9 cellular contexts compared by ENCODE assay signal in the genomic region with DNA sequence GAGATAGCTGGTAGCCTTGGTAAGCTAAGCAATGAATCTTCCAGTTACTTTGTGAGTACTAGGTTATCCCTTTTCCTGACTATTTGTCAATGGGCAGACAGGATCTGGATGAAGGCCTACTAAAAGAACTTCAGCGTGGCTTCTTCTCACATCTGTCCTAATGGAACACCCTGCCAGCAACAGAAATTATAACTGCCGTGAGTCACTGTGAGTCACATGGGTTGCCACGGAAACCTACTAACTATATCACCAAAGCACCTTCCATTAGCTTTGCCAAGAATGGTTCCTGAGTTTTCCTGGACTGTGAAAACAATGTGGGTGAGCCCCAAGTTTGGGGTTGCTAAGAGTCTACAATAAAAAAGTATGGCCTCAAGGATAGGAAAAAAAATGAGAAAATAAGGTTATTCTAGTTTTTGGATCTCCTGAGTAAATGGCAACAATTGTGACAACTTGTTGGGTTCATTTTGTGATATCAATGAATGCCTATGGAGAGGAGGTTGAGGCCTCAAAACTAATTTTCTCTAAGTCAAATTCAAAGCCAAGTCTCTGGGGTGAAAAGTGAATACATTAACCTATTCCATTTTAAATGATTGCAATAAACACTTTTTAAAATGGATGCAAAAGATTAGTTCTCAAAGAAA.
A peak's percentile ranks its signal among the peaks of the same experiment; 100 is the strongest.
DNase-seq lines count a peak whose midpoint lies in the region; ATAC-seq and TF ChIP-seq lines count a peak whose summit lies in the region.
"Had no signal": no experiment of that assay in that cellular context is flagged by ENCODE, and none has a peak within 500 bp of the region (broad histone marks: within the 10 kb centered on the region; RNA-seq: fewer than 3 reads in every experiment).

No MANE protein-coding gene starts in this region.

- no peak for TF ChIP-seq CTCF in endodermal cell (conservative IDR thresholded peaks at IDR 0.05)

- peaks cover 19% of the 10 kb centered on the region for H3K4me1 Mint-ChIP-seq in stimulated activated effector memory CD8-positive, alpha-beta T cell treated with anti-CD3 and anti-CD28 coated beads, Interleukin-12 subunit alpha, Interleukin-12 subunit beta, amount 100 ng/mL, for 72 hours
- peaks cover 5% of the 10 kb centered on the region for H3K4me1 Mint-ChIP-seq in endodermal cell

- DNase-seq in Caki2 (ENCODE audit: low read depth) (peak; percentile 83), NCI-H146 (lab: John Stamatoyannopoulos, UW) (peak; percentile 61), left colon (peak in 1 of 2 donors; percentile 32), endodermal cell (no peak), RPMI8226 (no peak)
- peak; percentile 27 for DNase-seq in activated naive CD8-positive, alpha-beta T cell treated with anti-CD3 and anti-CD28 coated beads, Interleukin-2, amount 50 U/mL, for 16 hours (ENCODE audit: low read depth, low spot score)
- no peak for DNase-seq in stimulated activated effector memory CD8-positive, alpha-beta T cell treated with anti-CD3 and anti-CD28 coated beads, Interleukin-12 subunit alpha, Interleukin-12 subunit beta, amount 100 ng/mL, for 72 hours (ENCODE audit: low spot score in 2 of 2)

- H3K4me3 ChIP-seq in endodermal cell (ENCODE audit: low read length), result no peak overlapping the region
- H3K4me3 ChIP-seq: ascending aorta had no signal

- no peaks in the 10 kb centered on the region for H3K9me3 Mint-ChIP-seq in stimulated activated effector memory CD8-positive, alpha-beta T cell treated with anti-CD3 and anti-CD28 coated beads, Interleukin-12 subunit alpha, Interleukin-12 subunit beta, amount 100 ng/mL, for 72 hours
- H3K9me3 Mint-ChIP-seq in endodermal cell, result no peaks in the 10 kb centered on the region

- no peaks in the 10 kb centered on the region for H3K36me3 ChIP-seq in endodermal cell (ENCODE audit: control insufficient read depth, insufficient read depth, low read length)
- H3K36me3 ChIP-seq: ascending aorta had no signal

- intact Hi-C loops in left colon (cut with DNase I, micrococcal nuclease), result no loop called here

- in situ Hi-C loops in Caki2 (cut with HindIII; ENCODE audit: low pct_unique_long_range_greater_than_20kb, low sequenced_read_pairs), result no loop called here

- 91% methylated on average over 3 of the region's 3 CpGs; no CpG with 5 or more reads in 1 of the 2 experiments for WGBS in endodermal cell (ENCODE audit: insufficient coverage in 1 of 2, insufficient read length in 1 of 2), 2 experiments

- ATAC-seq in left colon (peak; percentile 64), HG02588 (IDR thresholded peaks at IDR 0.05; ENCODE audit: unreplicated experiment) (no peak)
- peak; percentile 80 for ATAC-seq in stimulated activated effector memory CD8-positive, alpha-beta T cell treated with anti-CD3 and anti-CD28 coated beads, Interleukin-12 subunit alpha, Interleukin-12 subunit beta, amount 100 ng/mL, for 72 hours

- no peaks in the 10 kb centered on the region for H3K27me3 ChIP-seq in endodermal cell (ENCODE audit: control insufficient read depth, insufficient read depth, low read length, poor library complexity, severe bottlenecking)
- H3K27me3 ChIP-seq: ascending aorta had no signal

- H3K9me3 ChIP-seq in endodermal cell (ENCODE audit: control insufficient read depth, low read length), result no peaks in the 10 kb centered on the region
- H3K9me3 ChIP-seq: ascending aorta had no signal

- H3K36me3 Mint-ChIP-seq in stimulated activated effector memory CD8-positive, alpha-beta T cell treated with anti-CD3 and anti-CD28 coated beads, Interleukin-12 subunit alpha, Interleukin-12 subunit beta, amount 100 ng/mL, for 72 hours, result no peaks in the 10 kb centered on the region
- H3K36me3 Mint-ChIP-seq in endodermal cell (ENCODE audit: low read depth), result no peaks in the 10 kb centered on the region

- H3K4me3 Mint-ChIP-seq in stimulated activated effector memory CD8-positive, alpha-beta T cell treated with anti-CD3 and anti-CD28 coated beads, Interleukin-12 subunit alpha, Interleukin-12 subunit beta, amount 100 ng/mL, for 72 hours, result no peak overlapping the region
- H3K4me3 Mint-ChIP-seq in endodermal cell, result no peak overlapping the region

- H3K9ac ChIP-seq in endodermal cell (ENCODE audit: extremely low read depth, low read length, poor library complexity, severe bottlenecking), result no peak overlapping the region

- no peak overlapping the region for H3K27ac ChIP-seq in endodermal cell (ENCODE audit: low read depth, low read length)

- H3K4me1 ChIP-seq in endodermal cell (ENCODE audit: control insufficient read depth, insufficient read depth, low read length), result no peaks in the 10 kb centered on the region
- H3K4me1 ChIP-seq: ascending aorta had no signal

- H3K27me3 Mint-ChIP-seq in endodermal cell (ENCODE audit: insufficient read depth), result no peaks in the 10 kb centered on the region

- H3K27ac Mint-ChIP-seq in stimulated activated effector memory CD8-positive, alpha-beta T cell treated with anti-CD3 and anti-CD28 coated beads, Interleukin-12 subunit alpha, Interleukin-12 subunit beta, amount 100 ng/mL, for 72 hours, result peak overlapping the region; percentile 79
- H3K27ac Mint-ChIP-seq in endodermal cell, result no peak overlapping the region

Comparison
In these comparisons a context has a peak if more than half of its experiments do, and no peak if none do; other contexts are left out.
1. DNase-seq: peak in Caki2 (single experiment), NCI-H146 (single experiment) and activated naive CD8-positive, alpha-beta T cell treated with anti-CD3 and anti-CD28 coated beads, Interleukin-2, amount 50 U/mL, for 16 hours (single experiment); none in stimulated activated effector memory CD8-positive, alpha-beta T cell treated with anti-CD3 and anti-CD28 coated beads, Interleukin-12 subunit alpha, Interleukin-12 subunit beta, amount 100 ng/mL, for 72 hours (0 of 2), endodermal cell (single experiment) and RPMI8226 (single experiment).